Comparison of ENCODE assay signal across 1 cellular context in genomic region chr4:54571293-54571723, GRCh38.
A peak's percentile ranks its signal among the peaks of the same experiment; 100 is the strongest.
TF ChIP-seq lines count a peak whose summit lies in the region.

No MANE protein-coding gene starts in this region.

TF ChIP-seq in K562, 482 proteins besides CTCF, POLR2A, EP300 and RAD21 (continued from another document and continues in another):
- 0 out of 2 replicates have a peak, but pooled peaks have one; percentile 3 for TF ChIP-seq MGA (IDR thresholded peaks at IDR 0.05)
- no peak for TF ChIP-seq ZNF280A (IDR thresholded peaks at IDR 0.05; ENCODE audit: low read depth, partially characterized antibody)
- no peak for TF ChIP-seq RBFOX2 (IDR thresholded peaks at IDR 0.05; ENCODE audit: low read depth, low read length)
- no peak for TF ChIP-seq ZNF696 (CRISPR knock-in tag; conservative IDR thresholded peaks at IDR 0.05)
- no peak for TF ChIP-seq ZBTB8A (IDR thresholded peaks at IDR 0.05; ENCODE audit: partially characterized antibody)
- TF ChIP-seq NELFE (IDR thresholded peaks at IDR 0.05; ENCODE audit: insufficient read depth, insufficient read length) = no peak
- no peak for TF ChIP-seq NFE2L1 (tag; IDR thresholded peaks at IDR 0.05; ENCODE audit: borderline replicate concordance, low read depth)
- TF ChIP-seq NUFIP1 (IDR thresholded peaks at IDR 0.05; ENCODE audit: partially characterized antibody) = no peak
- TF ChIP-seq GATA2 (CRISPR knock-in tag; IDR thresholded peaks at IDR 0.05) = peak; percentile 71
- 0 out of 2 replicates have a peak, but pooled peaks have one; percentile 47 for TF ChIP-seq GTF2E2 (tag; IDR thresholded peaks at IDR 0.05)
- TF ChIP-seq, protein P1, sequence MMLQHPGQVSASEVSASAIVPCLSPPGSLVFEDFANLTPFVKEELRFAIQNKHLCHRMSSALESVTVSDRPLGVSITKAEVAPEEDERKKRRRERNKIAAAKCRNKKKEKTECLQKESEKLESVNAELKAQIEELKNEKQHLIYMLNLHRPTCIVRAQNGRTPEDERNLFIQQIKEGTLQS (IDR thresholded peaks at IDR 0.05) = peak; percentile 88
- TF ChIP-seq, protein P1 (CRISPR knock-in tag; conservative IDR thresholded peaks at IDR 0.05) = peak; percentile 56; the same call in 1 of the 2 replicates
- TF ChIP-seq, protein P2, sequence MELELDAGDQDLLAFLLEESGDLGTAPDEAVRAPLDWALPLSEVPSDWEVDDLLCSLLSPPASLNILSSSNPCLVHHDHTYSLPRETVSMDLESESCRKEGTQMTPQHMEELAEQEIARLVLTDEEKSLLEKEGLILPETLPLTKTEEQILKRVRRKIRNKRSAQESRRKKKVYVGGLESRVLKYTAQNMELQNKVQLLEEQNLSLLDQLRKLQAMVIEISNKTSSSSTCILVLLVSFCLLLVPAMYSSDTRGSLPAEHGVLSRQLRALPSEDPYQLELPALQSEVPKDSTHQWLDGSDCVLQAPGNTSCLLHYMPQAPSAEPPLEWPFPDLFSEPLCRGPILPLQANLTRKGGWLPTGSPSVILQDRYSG (tag; conservative IDR thresholded peaks at IDR 0.05; ENCODE audit: low read depth) = peak; percentile 75
- TF ChIP-seq MEIS2 (IDR thresholded peaks at IDR 0.05; ENCODE audit: partially characterized antibody) = peak; percentile 58
- no peak for TF ChIP-seq GATAD2A (IDR thresholded peaks at IDR 0.05)
- TF ChIP-seq ZZZ3 (IDR thresholded peaks at IDR 0.05) = no peak
- TF ChIP-seq, protein P3, sequence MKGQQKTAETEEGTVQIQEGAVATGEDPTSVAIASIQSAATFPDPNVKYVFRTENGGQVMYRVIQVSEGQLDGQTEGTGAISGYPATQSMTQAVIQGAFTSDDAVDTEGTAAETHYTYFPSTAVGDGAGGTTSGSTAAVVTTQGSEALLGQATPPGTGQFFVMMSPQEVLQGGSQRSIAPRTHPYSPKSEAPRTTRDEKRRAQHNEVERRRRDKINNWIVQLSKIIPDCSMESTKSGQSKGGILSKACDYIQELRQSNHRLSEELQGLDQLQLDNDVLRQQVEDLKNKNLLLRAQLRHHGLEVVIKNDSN (CRISPR knock-in tag; IDR thresholded peaks at IDR 0.05) = peak; percentile 17; the same call in 1 of the 2 replicates
- TF ChIP-seq ZNF766 (CRISPR knock-in tag; conservative IDR thresholded peaks at IDR 0.05) = peak; percentile 96
- peak; percentile 88; the same call in 1 of the 2 replicates for TF ChIP-seq ZBED1 (IDR thresholded peaks at IDR 0.05)
- 0 out of 2 replicates have a peak, but pooled peaks have one; percentile 34 for TF ChIP-seq ZNF79 (CRISPR knock-in tag; IDR thresholded peaks at IDR 0.05; ENCODE audit: low read depth)
- TF ChIP-seq EGR1 (conservative IDR thresholded peaks at IDR 0.05) = peak; percentile 80
- no peak for TF ChIP-seq ZNF57 (CRISPR knock-in tag; IDR thresholded peaks at IDR 0.05)
- TF ChIP-seq AFF1 (IDR thresholded peaks at IDR 0.05; ENCODE audit: low read depth in 1 of 2, partially characterized antibody in 2 of 2) = peak in 1 of 2 experiments; percentile 90
- TF ChIP-seq PKNOX1 (IDR thresholded peaks at IDR 0.05) = no peak
- 0 out of 2 replicates have a peak, but pooled peaks have one; percentile 54 for TF ChIP-seq HMG20A (CRISPR knock-in tag; conservative IDR thresholded peaks at IDR 0.05)
- TF ChIP-seq, protein P4, sequence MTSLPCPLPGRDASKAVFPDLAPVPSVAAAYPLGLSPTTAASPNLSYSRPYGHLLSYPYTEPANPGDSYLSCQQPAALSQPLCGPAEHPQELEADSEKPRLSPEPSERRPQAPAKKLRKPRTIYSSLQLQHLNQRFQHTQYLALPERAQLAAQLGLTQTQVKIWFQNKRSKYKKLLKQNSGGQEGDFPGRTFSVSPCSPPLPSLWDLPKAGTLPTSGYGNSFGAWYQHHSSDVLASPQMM (CRISPR knock-in tag; IDR thresholded peaks at IDR 0.05) = no peak
- no peak for TF ChIP-seq POLR3A (IDR thresholded peaks at IDR 0.05; ENCODE audit: borderline replicate concordance, extremely low read depth, insufficient read depth, insufficient read length)
- TF ChIP-seq, protein P5, sequence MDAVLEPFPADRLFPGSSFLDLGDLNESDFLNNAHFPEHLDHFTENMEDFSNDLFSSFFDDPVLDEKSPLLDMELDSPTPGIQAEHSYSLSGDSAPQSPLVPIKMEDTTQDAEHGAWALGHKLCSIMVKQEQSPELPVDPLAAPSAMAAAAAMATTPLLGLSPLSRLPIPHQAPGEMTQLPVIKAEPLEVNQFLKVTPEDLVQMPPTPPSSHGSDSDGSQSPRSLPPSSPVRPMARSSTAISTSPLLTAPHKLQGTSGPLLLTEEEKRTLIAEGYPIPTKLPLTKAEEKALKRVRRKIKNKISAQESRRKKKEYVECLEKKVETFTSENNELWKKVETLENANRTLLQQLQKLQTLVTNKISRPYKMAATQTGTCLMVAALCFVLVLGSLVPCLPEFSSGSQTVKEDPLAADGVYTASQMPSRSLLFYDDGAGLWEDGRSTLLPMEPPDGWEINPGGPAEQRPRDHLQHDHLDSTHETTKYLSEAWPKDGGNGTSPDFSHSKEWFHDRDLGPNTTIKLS (IDR thresholded peaks at IDR 0.05; ENCODE audit: borderline replicate concordance, low read depth) = peak; percentile 53; the same call in 1 of the 2 replicates
- peak; percentile 70; the same call in 1 of the 2 replicates for TF ChIP-seq BHLHE40 (IDR thresholded peaks at IDR 0.05; ENCODE audit: low read length)
- TF ChIP-seq, protein P6, sequence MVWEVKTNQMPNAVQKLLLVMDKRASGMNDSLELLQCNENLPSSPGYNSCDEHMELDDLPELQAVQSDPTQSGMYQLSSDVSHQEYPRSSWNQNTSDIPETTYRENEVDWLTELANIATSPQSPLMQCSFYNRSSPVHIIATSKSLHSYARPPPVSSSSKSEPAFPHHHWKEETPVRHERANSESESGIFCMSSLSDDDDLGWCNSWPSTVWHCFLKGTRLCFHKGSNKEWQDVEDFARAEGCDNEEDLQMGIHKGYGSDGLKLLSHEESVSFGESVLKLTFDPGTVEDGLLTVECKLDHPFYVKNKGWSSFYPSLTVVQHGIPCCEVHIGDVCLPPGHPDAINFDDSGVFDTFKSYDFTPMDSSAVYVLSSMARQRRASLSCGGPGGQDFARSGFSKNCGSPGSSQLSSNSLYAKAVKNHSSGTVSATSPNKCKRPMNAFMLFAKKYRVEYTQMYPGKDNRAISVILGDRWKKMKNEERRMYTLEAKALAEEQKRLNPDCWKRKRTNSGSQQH (CRISPR knock-in tag; IDR thresholded peaks at IDR 0.05) = no peak
